Comparison of ENCODE assay signal across 26 cellular contexts in the genomic region with DNA sequence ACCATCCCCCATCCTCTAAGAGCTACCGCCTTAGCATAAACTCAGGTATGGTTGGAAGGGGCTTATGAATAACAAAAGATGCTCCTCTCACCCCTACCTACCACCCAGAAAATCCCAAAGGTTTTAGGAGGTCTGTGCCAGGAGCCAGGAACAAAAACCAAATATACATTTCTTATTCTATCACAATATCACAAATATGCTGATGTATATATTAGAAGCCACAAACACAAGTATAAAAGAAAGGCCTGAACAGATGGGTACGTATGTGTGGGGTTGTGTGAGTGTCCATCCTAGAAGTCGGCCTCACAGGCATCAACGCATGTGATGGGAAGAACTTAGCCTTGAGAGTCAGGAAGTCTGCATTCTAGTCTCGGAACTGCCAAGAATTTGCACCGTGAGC. TPM values are rescaled to one million over a fixed set of nuclear protein-coding genes. Genes with fewer than 3 reads are reported as not detected.
DNase-seq lines count a peak whose midpoint lies in the region; ATAC-seq, FAIRE-seq and TF ChIP-seq lines count a peak whose summit lies in the region.
"Had no signal": no experiment of that assay in that cellular context is flagged by ENCODE, and none has a peak within 500 bp of the region (broad histone marks: within the 10 kb centered on the region; RNA-seq: fewer than 3 reads in every experiment).

No MANE protein-coding gene starts in this region.

- no peak for TF ChIP-seq POLR2A in K562 (conservative IDR thresholded peaks at IDR 0.05)

- H3K36me3 Mint-ChIP-seq in activated CD4-positive, alpha-beta T cell treated with anti-CD3 and anti-CD28 coated beads, Interleukin-2, amount 10 ng/mL, durations not matched to agents 24 days and 14 days (ENCODE audit: low read depth) = no peaks in the 10 kb centered on the region
- H3K36me3 Mint-ChIP-seq in GM23338 (ENCODE audit: low read depth) = no peaks in the 10 kb centered on the region
- H3K36me3 Mint-ChIP-seq in immature natural killer cell = no peaks in the 10 kb centered on the region
- H3K36me3 Mint-ChIP-seq: CD14-positive monocyte had no signal

- no peak overlapping the region for H3K4me3 Mint-ChIP-seq in activated CD4-positive, alpha-beta T cell treated with anti-CD3 and anti-CD28 coated beads, Interleukin-2, amount 10 ng/mL, durations not matched to agents 24 days and 14 days
- no peak overlapping the region for H3K4me3 Mint-ChIP-seq in GM23338
- H3K4me3 Mint-ChIP-seq in immature natural killer cell = peak overlapping the region in 4 of 5 donors; percentile 9 to 54 (median 36)
- H3K4me3 Mint-ChIP-seq: CD14-positive monocyte; CD4-positive, alpha-beta T cell; HFFc6 had no signal

- TF ChIP-seq CTCF in GM23338 (conservative IDR thresholded peaks at IDR 0.05; ENCODE audit: low read depth in 2 of 2) (no peak), K562 (IDR thresholded peaks at IDR 0.05 in 2 of 3, conservative IDR thresholded peaks at IDR 0.05 in 1 of 3; ENCODE audit: insufficient read depth in 2 of 3, low read depth in 1 of 3, low read length in 3 of 3) (no peak)

- CTCF ChIA-PET in K562 (lab: Yijun Ruan, JAX; ENCODE audit: low intra/inter-chr PET ratio) = no interaction called here

- H3F3A ChIP-seq in GM23338 (replicated peaks; ENCODE audit: low read depth) = no peaks in the 10 kb centered on the region

- no peak overlapping the region for H3K4me3 ChIP-seq in GM23338
- no peak overlapping the region for H3K4me3 ChIP-seq in K562
- H3K4me3 ChIP-seq: BLaER1 treated with 17β-estradiol and CSF1 and Interleukin-3, amounts not matched to agents 10 nM and 100 nM; GM23248; HAP-1 had no signal

- no peaks in the 10 kb centered on the region for H3K27me3 ChIP-seq in GM23338 (ENCODE audit: insufficient read depth)
- H3K27me3 ChIP-seq in K562 (ENCODE audit: control insufficient read depth in 2 of 2, insufficient read depth in 2 of 2, low read length in 2 of 2) = peaks cover 0 to 18% of the 10 kb centered on the region in 2 experiments; a peak in 3 of 5 replicates
- H3K27me3 ChIP-seq: BE2C; BLaER1 treated with 17β-estradiol and CSF1 and Interleukin-3, amounts not matched to agents 10 nM and 100 nM had no signal

- H3K9ac ChIP-seq in K562 (ENCODE audit: insufficient read depth in 1 of 2, low read depth in 2 of 2, low read length in 2 of 2) = no peak overlapping the region
- H3K9ac ChIP-seq: BLaER1 treated with 17β-estradiol and CSF1 and Interleukin-3, amounts not matched to agents 10 nM and 100 nM; GM23248 had no signal

- no peak overlapping the region for H2AFZ ChIP-seq in GM23338
- no peak overlapping the region for H2AFZ ChIP-seq in K562 (ENCODE audit: low read depth, low read length)
- H2AFZ ChIP-seq: GM23248 had no signal

- H3K4me1 Mint-ChIP-seq in activated CD4-positive, alpha-beta T cell treated with anti-CD3 and anti-CD28 coated beads, Interleukin-2, amount 10 ng/mL, durations not matched to agents 24 days and 14 days = peaks cover 27% of the 10 kb centered on the region
- H3K4me1 Mint-ChIP-seq in GM23338 = peaks cover 11% of the 10 kb centered on the region
- peaks cover 34 to 38% of the 10 kb centered on the region in 2 donors for H3K4me1 Mint-ChIP-seq in immature natural killer cell

- H3K9me1 ChIP-seq in K562 (ENCODE audit: control insufficient read depth, insufficient read depth, low read length) = no peaks in the 10 kb centered on the region

- intact Hi-C loops in activated CD4-positive, alpha-beta T cell treated with anti-CD3 and anti-CD28 coated beads, Interleukin-2, amount 10 ng/mL, durations not matched to agents 24 days and 14 days (cut with micrococcal nuclease) = loop anchor here (10.0 kb wide), 1 partner anchor 449 kb away; the partner anchor contains the start of gene BLTP1
- intact Hi-C loops in K562 (cut with micrococcal nuclease) = no loop called here

- no peaks in the 10 kb centered on the region for H3K79me2 ChIP-seq in GM23338 (replicated peaks; ENCODE audit: insufficient read depth)
- no peaks in the 10 kb centered on the region for H3K79me2 ChIP-seq in K562 (ENCODE audit: control insufficient read depth, insufficient read depth, low read length)

- peak; percentile 26; the same call in 1 of the 3 replicates for ATAC-seq in GM23338
- ATAC-seq in K562 = no peak

- H3K27ac ChIP-seq in GM23338 (ENCODE audit: low read depth) = no peak overlapping the region
- H3K27ac ChIP-seq in K562 (ENCODE audit: extremely low read depth, low read depth, low read length) = no peak overlapping the region
- H3K27ac ChIP-seq: 22Rv1; BLaER1 treated with 17β-estradiol and CSF1 and Interleukin-3, amounts not matched to agents 10 nM and 100 nM; GM23248 had no signal

- no peak for TF ChIP-seq RAD21 in K562 (CRISPR knock-in tag; conservative IDR thresholded peaks at IDR 0.05 in 1 of 2, IDR thresholded peaks at IDR 0.05 in 1 of 2)

- no peak for TF ChIP-seq EP300 in K562 (IDR thresholded peaks at IDR 0.05; ENCODE audit: low read length)

- no peaks in the 10 kb centered on the region for H3K9me2 ChIP-seq in GM23338 (ENCODE audit: insufficient read depth)

- POLR2A ChIA-PET in K562 (lab: Yijun Ruan, JAX) = interaction anchor here (0.7 to 2.8 kb wide), 2 partner anchors 9 to 196 kb away, joined by 3 to 8 read pairs; partner anchors contain the start of gene ANXA5

- 11% methylated on average over 6 of the region's 6 CpGs for WGBS in K562 (ENCODE audit: insufficient coverage, low coverage, missing lambda C conversion rate)

- peaks cover 25% of the 10 kb centered on the region for H3K27me3 Mint-ChIP-seq in activated CD4-positive, alpha-beta T cell treated with anti-CD3 and anti-CD28 coated beads, Interleukin-2, amount 10 ng/mL, durations not matched to agents 24 days and 14 days
- H3K27me3 Mint-ChIP-seq in GM23338 (ENCODE audit: insufficient read depth, low read depth, poor library complexity) (no peaks in the 10 kb centered on the region), immature natural killer cell (ENCODE audit: low read depth in 3 of 3) (peaks cover 21 to 49% (median 36%) of the 10 kb centered on the region in 3 donors)

- in situ Hi-C loops in K562 (cut with MboI) = no loop called here
- in situ Hi-C loops in KBM-7 (cut with MboI; ENCODE audit: low pct_unique_long_range_greater_than_20kb, low sequenced_read_pairs) = no loop called here

- H3K36me3 ChIP-seq in GM23338 (ENCODE audit: insufficient read depth) = no peaks in the 10 kb centered on the region
- H3K36me3 ChIP-seq in K562 (ENCODE audit: control insufficient read depth, insufficient read depth, low read length) = no peaks in the 10 kb centered on the region
- H3K36me3 ChIP-seq: BE2C; BLaER1 treated with 17β-estradiol and CSF1 and Interleukin-3, amounts not matched to agents 10 nM and 100 nM; HAP-1 had no signal

- no TSS peak for BruUV-seq in K562 (replicated peaks; lab: Mats Ljungman, UMichigan)

- peak; percentile 40 for FAIRE-seq in K562 (lab: Jason Lieb, UNC)
- FAIRE-seq: A204.1, D721Med, GM19239, H54 had no signal

- no peaks in the 10 kb centered on the region for H3K9me3 ChIP-seq in K562 (replicated peaks; ENCODE audit: control insufficient read depth, insufficient read depth, low read depth, low read length)
- H3K9me3 ChIP-seq: BE2C, HAP-1 had no signal

- H3K4me2 ChIP-seq in GM23338 (0 out of 2 replicates have a peak overlapping the region, but pooled peaks have one; percentile 42), K562 (ENCODE audit: insufficient read depth, low read length) (no peak overlapping the region)
- H3K4me2 ChIP-seq: BLaER1 treated with 17β-estradiol and CSF1 and Interleukin-3, amounts not matched to agents 10 nM and 100 nM had no signal

- H4K20me1 ChIP-seq in GM23338 (replicated peaks; ENCODE audit: insufficient read depth) = no peaks in the 10 kb centered on the region
- no peaks in the 10 kb centered on the region for H4K20me1 ChIP-seq in K562 (replicated peaks; ENCODE audit: control insufficient read depth, insufficient read depth, low read length)
- H4K20me1 ChIP-seq: BLaER1 treated with 17β-estradiol and CSF1 and Interleukin-3, amounts not matched to agents 10 nM and 100 nM had no signal

- DNase-seq in activated CD4-positive, alpha-beta T cell treated with anti-CD3 and anti-CD28 coated beads, Interleukin-2, amount 10 ng/mL, durations not matched to agents 24 days and 14 days = peak; percentile 33
- no peak for DNase-seq in activated CD4-positive, alpha-beta T cell treated with anti-CD3 and anti-CD28 coated beads, Interleukin-2, amount 50 U/mL, for 1 hour
- DNase-seq in GM23338 (ENCODE audit: low spot score) = peak; percentile 30
- no peak for DNase-seq in K562 (ENCODE audit: extremely low read depth in 1 of 4, low spot score in 3 of 4)
- DNase-seq in immature natural killer cell = no peak
- DNase-seq in T-helper 9 cell = no peak
- no peak for DNase-seq in KBM-7
- DNase-seq in retina = no peak
- DNase-seq: ACHN; AML-193; BE2C; CD4-positive, alpha-beta T cell; CD8-positive, alpha-beta memory T cell; DMS 273 treated with DMSO at 0.1 percent for 48 hours; DMS79 treated with DMSO at 0.1 percent for 48 hours; GM23248; HFFc6 had no signal

- peaks cover 6% of the 10 kb centered on the region for H3K9me3 Mint-ChIP-seq in activated CD4-positive, alpha-beta T cell treated with anti-CD3 and anti-CD28 coated beads, Interleukin-2, amount 10 ng/mL, durations not matched to agents 24 days and 14 days
- H3K9me3 Mint-ChIP-seq in GM23338 = peaks cover 3% of the 10 kb centered on the region; the same call in 2 of the 3 replicates
- peaks cover 0 to 3% (median 0%) of the 10 kb centered on the region in 6 donors for H3K9me3 Mint-ChIP-seq in immature natural killer cell
- H3K9me3 Mint-ChIP-seq: CD4-positive, alpha-beta T cell; CD8-positive, alpha-beta memory T cell; HFFc6 had no signal

- peaks cover 6% of the 10 kb centered on the region; the same call in 1 of the 2 replicates for H3K4me1 ChIP-seq in GM23338 (ENCODE audit: insufficient read depth)
- H3K4me1 ChIP-seq in K562 (replicated peaks in 1 of 2; ENCODE audit: control insufficient read depth in 2 of 2, insufficient read depth in 2 of 2, low read length in 2 of 2) = no peaks in the 10 kb centered on the region
- H3K4me1 ChIP-seq: BE2C, HAP-1 had no signal

- no peak overlapping the region for H3K27ac Mint-ChIP-seq in activated CD4-positive, alpha-beta T cell treated with anti-CD3 and anti-CD28 coated beads, Interleukin-2, amount 10 ng/mL, durations not matched to agents 24 days and 14 days
- H3K27ac Mint-ChIP-seq in GM23338 (no peak overlapping the region), immature natural killer cell (peak overlapping the region in 4 of 6 donors; percentile 29 to 79 (median 67))
- H3K27ac Mint-ChIP-seq: CD14-positive monocyte; CD4-positive, alpha-beta T cell; HFFc6 had no signal

RNA-seq across cellular contexts. Expression of gene ANXA5, which starts 8.7 kb away (rescaled TPM):
- 107 TPM in 2 replicates for total RNA-seq in activated CD4-positive, alpha-beta T cell treated with anti-CD3 and anti-CD28 coated beads, Interleukin-2, amount 10 ng/mL, durations not matched to agents 24 days and 14 days
- total RNA-seq in GM23338 (2014; rRNA removed; shearing (Covaris generic)) = 120 and 129 TPM in 2 replicates
- polyA plus RNA-seq in GM23338 (2016; fragmentation: Nextera tagmentation; extraction: Ambion mirVana) = 163 and 181 TPM in 2 replicates
- total RNA-seq in K562 (2011; cell fraction: chromatin; rRNA removed; ENCODE audit: low replicate concordance) = 12.5 and 31.8 TPM in 2 replicates
- 6.7 and 8.6 TPM in 2 replicates for total RNA-seq in K562 (2011; cell fraction: nucleolus; rRNA removed)
- 18.5 and 29.5 TPM in 2 replicates for total RNA-seq in K562 (2011; cell fraction: nucleoplasm; rRNA removed)
- total RNA-seq in K562 (2014; rRNA removed) = 48.5 and 49.9 TPM in 2 replicates
- 84.5 and 93.3 TPM in 2 replicates for total RNA-seq in K562 (2014; rRNA removed; fragmentation: Illumina TruSeq; extraction: Trizol)
- 102 and 108 TPM in 2 replicates for total RNA-seq in K562 (2015; rRNA removed; fragmentation: Illumina TruSeq; extraction: Trizol)
- 56.7 and 57.0 TPM in 2 replicates for total RNA-seq in K562 (2021)
- polyA plus RNA-seq in K562 (2011; rRNA removed) = 68.9 and 78.5 TPM in 2 replicates
- polyA plus RNA-seq in K562 (2011; cell fraction: cytosol; rRNA removed) = 37.1 and 68.1 TPM in 2 replicates
- 23.8 and 53.1 TPM in 2 replicates for polyA plus RNA-seq in K562 (2011; cell fraction: nucleus; rRNA removed)
- polyA plus RNA-seq in K562 (2012) = 85.5 and 139 TPM in 2 replicates
- 90.0 and 99.1 TPM in 2 replicates for polyA plus RNA-seq in K562 (2014; fragmentation: Illumina TruSeq; extraction: Trizol)
- polyA plus RNA-seq in K562 (2014; fragmentation: Nextera tagmentation; extraction: Ambion mirVana) = 100 to 1,000 TPM in 1 of 2 experiments, 10 to 100 TPM in 1; 85.9 to 131 TPM
- 70.5 and 83.0 TPM in 2 replicates for polyA plus RNA-seq in K562 (2014; rRNA removed)
- 51.2 and 72.8 TPM in 2 replicates for polyA minus RNA-seq in K562 (2011; rRNA and poly(A)+ RNA removed)
- 51.2 and 86.9 TPM in 2 replicates for polyA minus RNA-seq in K562 (2011; cell fraction: cytosol; rRNA and poly(A)+ RNA removed)
- polyA minus RNA-seq in K562 (2011; cell fraction: nucleus; rRNA and poly(A)+ RNA removed) = 12.1 and 31.8 TPM in 2 replicates
- 100 to 1,000 TPM in 1 of 3 donors, 10 to 100 TPM in 2; 27.7 to 104 (median 64.9) TPM for polyA plus RNA-seq in immature natural killer cell

RNA-seq across cellular contexts. Expression of gene SMIM43, which starts 59.4 kb away (rescaled TPM):
- not detected in 2 replicates for total RNA-seq in activated CD4-positive, alpha-beta T cell treated with anti-CD3 and anti-CD28 coated beads, Interleukin-2, amount 10 ng/mL, durations not matched to agents 24 days and 14 days
- total RNA-seq in GM23338 (2014; rRNA removed; shearing (Covaris generic)) = 0.56 TPM in 1 of 2 replicates, not detected in the other
- polyA plus RNA-seq in GM23338 (2016; fragmentation: Nextera tagmentation; extraction: Ambion mirVana) (0.21 and 0.26 TPM in 2 replicates), K562 (2011; rRNA removed) (not detected in 2 replicates), K562 (2014; fragmentation: Illumina TruSeq; extraction: Trizol) (not detected in 2 replicates), K562 (2014; fragmentation: Nextera tagmentation; extraction: Ambion mirVana) (not detected), K562 (2014; rRNA removed) (not detected in 2 replicates), immature natural killer cell (not detected)
- not detected in 2 replicates for total RNA-seq in K562 (2011; cell fraction: chromatin; rRNA removed; ENCODE audit: low replicate concordance)
- not detected in 2 replicates for total RNA-seq in K562 (2011; cell fraction: nucleolus; rRNA removed)
- not detected in 2 replicates for total RNA-seq in K562 (2011; cell fraction: nucleoplasm; rRNA removed)
- total RNA-seq in K562 (2014; rRNA removed) (not detected in 2 replicates), K562 (2014; rRNA removed; fragmentation: Illumina TruSeq; extraction: Trizol) (not detected in 2 replicates), K562 (2015; rRNA removed; fragmentation: Illumina TruSeq; extraction: Trizol) (not detected in 2 replicates), K562 (2021) (not detected in 2 replicates)
- not detected in 2 replicates for polyA plus RNA-seq in K562 (2011; cell fraction: cytosol; rRNA removed)
- not detected in 2 replicates for polyA plus RNA-seq in K562 (2011; cell fraction: nucleus; rRNA removed)
- not detected in 2 replicates for polyA plus RNA-seq in K562 (2012)
- polyA minus RNA-seq in K562 (2011; rRNA and poly(A)+ RNA removed) = not detected in 2 replicates
- not detected in 2 replicates for polyA minus RNA-seq in K562 (2011; cell fraction: cytosol; rRNA and poly(A)+ RNA removed)
- not detected in 2 replicates for polyA minus RNA-seq in K562 (2011; cell fraction: nucleus; rRNA and poly(A)+ RNA removed)
- total RNA-seq: CD4-positive, alpha-beta T cell; G401 had no signal
- polyA plus RNA-seq: CD14-positive monocyte had no signal

Comparison
In these comparisons a context has a peak if more than half of its experiments do, and no peak if none do; other contexts are left out.
1. DNase-seq: peak in activated CD4-positive, alpha-beta T cell treated with anti-CD3 and anti-CD28 coated beads, Interleukin-2, amount 10 ng/mL, durations not matched to agents 24 days and 14 days (single experiment) and GM23338 (single experiment); none in activated CD4-positive, alpha-beta T cell treated with anti-CD3 and anti-CD28 coated beads, Interleukin-2, amount 50 U/mL, for 1 hour (single experiment), K562 (0 of 4), immature natural killer cell (0 of 3), T-helper 9 cell (single experiment), KBM-7 (single experiment) and retina (single experiment).
2. H3K27ac Mint-ChIP-seq: peak in immature natural killer cell (4 of 6); none in activated CD4-positive, alpha-beta T cell treated with anti-CD3 and anti-CD28 coated beads, Interleukin-2, amount 10 ng/mL, durations not matched to agents 24 days and 14 days (single experiment) and GM23338 (single experiment).
3. H3K4me3 Mint-ChIP-seq: peak in immature natural killer cell (4 of 5); none in activated CD4-positive, alpha-beta T cell treated with anti-CD3 and anti-CD28 coated beads, Interleukin-2, amount 10 ng/mL, durations not matched to agents 24 days and 14 days (single experiment) and GM23338 (single experiment).